Comparison of ENCODE assay signal across 9 cellular contexts in the genomic region with DNA sequence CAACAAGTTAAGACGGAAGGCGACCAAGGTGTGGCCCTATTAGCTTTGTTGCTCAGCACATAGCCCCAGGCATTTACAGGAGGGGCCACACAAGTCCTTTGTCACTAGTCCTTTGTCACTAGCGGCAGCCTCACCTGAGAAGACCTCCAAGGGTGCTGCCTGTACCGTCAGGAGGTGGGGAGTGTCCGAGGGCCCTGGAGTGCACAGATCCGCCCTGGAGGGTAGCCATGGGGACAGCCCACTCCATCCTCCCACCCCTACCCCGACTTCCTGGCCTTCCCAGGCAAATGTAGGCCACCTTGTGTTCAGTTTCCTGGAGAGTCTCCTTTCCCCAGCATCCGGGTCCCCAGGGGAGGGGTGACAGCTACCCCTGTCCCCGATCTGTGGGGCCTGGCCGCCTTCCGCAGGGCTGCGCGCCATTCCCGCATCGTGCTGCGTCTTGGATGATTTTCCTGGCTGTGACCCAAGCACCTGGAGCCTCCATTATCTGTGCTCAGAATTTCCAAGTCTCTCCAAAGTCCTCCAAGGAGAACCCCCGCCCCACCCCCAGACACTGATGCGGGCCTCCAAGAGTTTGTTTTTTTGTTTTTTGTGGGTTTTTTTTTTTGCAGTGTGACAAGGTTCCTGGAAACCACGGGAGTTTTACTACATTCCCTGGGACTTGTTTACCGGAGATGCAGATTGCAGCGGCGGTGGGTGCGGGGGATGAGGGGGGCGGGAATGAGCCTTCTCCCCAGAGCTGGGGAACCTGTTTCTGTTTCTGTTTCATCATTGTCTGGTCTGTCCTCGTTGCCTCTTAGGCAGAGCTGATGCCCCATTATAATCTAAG. TPM values are rescaled to one million over a fixed set of nuclear protein-coding genes. Genes with fewer than 3 reads are reported as not detected.
A peak's percentile ranks its signal among the peaks of the same experiment; 100 is the strongest.
DNase-seq lines count a peak whose midpoint lies in the region; ATAC-seq and TF ChIP-seq lines count a peak whose summit lies in the region.
"Had no signal": no experiment of that assay in that cellular context is flagged by ENCODE, and none has a peak within 500 bp of the region (broad histone marks: within the 10 kb centered on the region; RNA-seq: fewer than 3 reads in every experiment).

No MANE protein-coding gene starts in this region.

- no peak for TF ChIP-seq POLR2A in Peyer's patch (IDR thresholded peaks at IDR 0.05)

- POLR2A ChIA-PET in GM10248 (lab: Yijun Ruan, JAX), result no interaction called here

- H3K9me3 ChIP-seq in HUES64 (ENCODE audit: insufficient read depth, low read depth, low read length), result no peaks in the 10 kb centered on the region
- H3K9me3 ChIP-seq in Peyer's patch, result no peaks in the 10 kb centered on the region
- no peaks in the 10 kb centered on the region for H3K9me3 ChIP-seq in right cardiac atrium (ENCODE audit: control insufficient read depth, low read length)
- H3K9me3 ChIP-seq in smooth muscle cell (replicated peaks; ENCODE audit: low read depth), result no peaks in the 10 kb centered on the region
- H3K9me3 ChIP-seq: SJSA1 had no signal

- 25% methylated on average over 25 of the region's 25 CpGs for whole genome bisulfite sequencing in HUES64
- WGBS in right cardiac atrium, result 30% methylated on average over 25 of the region's 25 CpGs
- 36% methylated on average over 25 of the region's 25 CpGs for WGBS in smooth muscle cell (ENCODE audit: low lambda C conversion rate)

- no peaks in the 10 kb centered on the region for H3K36me3 ChIP-seq in HUES64 (ENCODE audit: insufficient read depth, low read length)
- no peaks in the 10 kb centered on the region for H3K36me3 ChIP-seq in Peyer's patch
- H3K36me3 ChIP-seq in smooth muscle cell (ENCODE audit: low read depth), result no peaks in the 10 kb centered on the region
- H3K36me3 ChIP-seq: SJSA1 had no signal

- intact Hi-C loops in right cardiac atrium (cut with DNase I), result no loop called here

- no peak for TF ChIP-seq CTCF in Peyer's patch (IDR thresholded peaks at IDR 0.05)
- no peak for TF ChIP-seq CTCF in smooth muscle cell (IDR thresholded peaks at IDR 0.05; ENCODE audit: borderline replicate concordance, insufficient read depth, poor library complexity, severe bottlenecking)
- no peak for TF ChIP-seq CTCF in GM10248 (IDR thresholded peaks at IDR 0.05; ENCODE audit: control extremely low read depth, extremely low read depth, low read depth, missing control alignments)

- H3K27ac ChIP-seq in HUES64 (ENCODE audit: low read depth, low read length) (peak overlapping the region; percentile 49), Peyer's patch (peak overlapping the region; percentile 22 to 74 (median 62)), right cardiac atrium (ENCODE audit: low read length) (peak overlapping the region; percentile 4), smooth muscle cell (ENCODE audit: low read depth) (peak overlapping the region; percentile 22)
- H3K27ac ChIP-seq: SJSA1 had no signal

- no peaks in the 10 kb centered on the region for H3K79me2 ChIP-seq in smooth muscle cell (ENCODE audit: low read depth)

- no peak overlapping the region for H2AFZ ChIP-seq in smooth muscle cell (ENCODE audit: low read depth)

- CTCF ChIA-PET in GM10248 (lab: Yijun Ruan, JAX), result interaction anchor here (0.8 to 2.3 kb wide), 8 partner anchors 8 to 65 kb away, joined by 3 to 7 read pairs (median 4); no protein-coding TSS in a partner anchor

- ATAC-seq in right cardiac atrium, result peak; percentile 48 to 73

- H3K9ac ChIP-seq in HUES64 (ENCODE audit: low read depth, low read length) (peak overlapping the region; percentile 54), smooth muscle cell (ENCODE audit: low read depth) (no peak overlapping the region)

- H3K4me1 ChIP-seq in HUES64 (ENCODE audit: insufficient read depth, low read length) (peaks cover 16% of the 10 kb centered on the region), Peyer's patch (peaks cover 0 to 17% (median 0%) of the 10 kb centered on the region in 4 donors), right cardiac atrium (ENCODE audit: control insufficient read depth, insufficient read depth, low read length) (no peaks in the 10 kb centered on the region), smooth muscle cell (ENCODE audit: low read depth) (peaks cover 11% of the 10 kb centered on the region)

- H3K4me2 ChIP-seq in smooth muscle cell, result peak overlapping the region; percentile 72

- H3K27me3 ChIP-seq in HUES64 (ENCODE audit: insufficient read depth, low read length) (no peaks in the 10 kb centered on the region), Peyer's patch (no peaks in the 10 kb centered on the region), right cardiac atrium (ENCODE audit: control insufficient read depth, insufficient read depth) (no peaks in the 10 kb centered on the region), smooth muscle cell (ENCODE audit: low read depth) (no peaks in the 10 kb centered on the region)
- H3K27me3 ChIP-seq: SJSA1 had no signal

- DNase-seq in Peyer's patch (no peak), right cardiac atrium (peak in 2 of 3 donors; percentile 64 to 72), smooth muscle cell (lab: John Stamatoyannopoulos, UW; ENCODE audit: unreplicated experiment) (no peak), NCI-H2171 (lab: John Stamatoyannopoulos, UW) (no peak), HT-29 (ENCODE audit: low spot score) (no peak), KG1 (lab: John Stamatoyannopoulos, UW) (no peak), GM10248 (ENCODE audit: extremely low spot score) (no peak)

- no peaks in the 10 kb centered on the region for H4K20me1 ChIP-seq in smooth muscle cell (ENCODE audit: low read depth)

- peaks cover 22% of the 10 kb centered on the region for H3F3A ChIP-seq in smooth muscle cell (ENCODE audit: low read depth)

- H3K4me3 ChIP-seq in HUES64 (ENCODE audit: low read length) (no peak overlapping the region), Peyer's patch (peak overlapping the region in 1 of 4 donors; percentile 14), right cardiac atrium (ENCODE audit: low read length) (peak overlapping the region; percentile 19), smooth muscle cell (peak overlapping the region; percentile 9)
- H3K4me3 ChIP-seq: SJSA1 had no signal

RNA-seq across cellular contexts. Expression of a gene that starts 28.6 kb away (rescaled TPM):
- not detected for polyA plus RNA-seq in HUES64 (2013, experiment 1 of 2)
- polyA plus RNA-seq in HUES64 (2013, experiment 2 of 2), result not detected
- total RNA-seq in Peyer's patch (not detected), right cardiac atrium (not detected), smooth muscle cell (not detected in 2 replicates)
- polyA plus RNA-seq in right cardiac atrium (not detected), smooth muscle cell (not detected in 2 replicates)
- not detected in 2 replicates for total RNA-seq in HT-29 (2014; rRNA removed; shearing (Covaris generic))
- total RNA-seq: SJSA1 had no signal

Comparison
In these comparisons a context has a peak if more than half of its experiments do, and no peak if none do; other contexts are left out.
1. H3K27ac ChIP-seq: peak in every context shown above with its lines; median percentile 62 in Peyer's patch; 49 in HUES64; 22 in smooth muscle cell; 4 in right cardiac atrium.
2. DNase-seq: peak in right cardiac atrium (2 of 3); none in Peyer's patch (0 of 3), smooth muscle cell (single experiment), NCI-H2171 (single experiment), HT-29 (single experiment), KG1 (single experiment) and GM10248 (single experiment).